In genomic region chr9:128266868-128267590, GRCh38 we compare ENCODE assay signal across 18 cellular contexts. TPM values are rescaled to one million over a fixed set of nuclear protein-coding genes. Genes with fewer than 3 reads are reported as not detected.
A peak's percentile ranks its signal among the peaks of the same experiment; 100 is the strongest.
DNase-seq lines count a peak whose midpoint lies in the region; ATAC-seq, FAIRE-seq and TF ChIP-seq lines count a peak whose summit lies in the region.
"Had no signal": no experiment of that assay in that cellular context is flagged by ENCODE, and none has a peak within 500 bp of the region (broad histone marks: within the 10 kb centered on the region; RNA-seq: fewer than 3 reads in every experiment).

No MANE protein-coding gene starts in this region.

- H3K27ac ChIP-seq in RWPE1: peak overlapping the region; percentile 2; the same call in 1 of the 2 replicates
- H3K27ac ChIP-seq in K562 (ENCODE audit: extremely low read depth, low read depth, low read length): no peak overlapping the region
- H3K27ac ChIP-seq: 22Rv1, A549, C4-2B had no signal

- no peaks in the 10 kb centered on the region for H3K9me3 Mint-ChIP-seq in activated CD8-positive, alpha-beta T cell treated with anti-CD3 and anti-CD28 coated beads, Interleukin-2, amount 10 ng/mL, durations not matched to agents 7 days and 5 days (ENCODE audit: insufficient read depth)
- no peaks in the 10 kb centered on the region for H3K9me3 Mint-ChIP-seq in activated CD8-positive, alpha-beta T cell treated with anti-CD3 and anti-CD28 coated beads for 36 hours
- H3K9me3 Mint-ChIP-seq in neural crest cell: no peaks in the 10 kb centered on the region
- H3K9me3 Mint-ChIP-seq: CD4-positive, alpha-beta T cell had no signal

- no peak for TF ChIP-seq RAD21 in K562 (CRISPR knock-in tag; conservative IDR thresholded peaks at IDR 0.05 in 1 of 2, IDR thresholded peaks at IDR 0.05 in 1 of 2)

- no peak for FAIRE-seq in K562 (lab: Jason Lieb, UNC)
- FAIRE-seq in GM12892 (lab: Jason Lieb, UNC): no peak
- FAIRE-seq: A549, D721Med, H1 had no signal

- peaks cover 31% of the 10 kb centered on the region for H3K36me3 Mint-ChIP-seq in activated CD8-positive, alpha-beta T cell treated with anti-CD3 and anti-CD28 coated beads, Interleukin-2, amount 10 ng/mL, durations not matched to agents 7 days and 5 days (ENCODE audit: low read depth)
- H3K36me3 Mint-ChIP-seq in activated CD8-positive, alpha-beta T cell treated with anti-CD3 and anti-CD28 coated beads for 36 hours (ENCODE audit: low read depth): peaks cover 9% of the 10 kb centered on the region
- peaks cover 11% of the 10 kb centered on the region for H3K36me3 Mint-ChIP-seq in neural crest cell (ENCODE audit: low read depth)

- H3K9me3 ChIP-seq in K562 (replicated peaks; ENCODE audit: control insufficient read depth, insufficient read depth, low read depth, low read length): no peaks in the 10 kb centered on the region
- H3K9me3 ChIP-seq: A549, Caco-2, HAP-1 had no signal

- no peaks in the 10 kb centered on the region for H3K27me3 ChIP-seq in K562 (ENCODE audit: control insufficient read depth in 2 of 2, insufficient read depth in 2 of 2, low read length in 2 of 2)

- CTCF ChIA-PET in activated CD8-positive, alpha-beta T cell treated with anti-CD3 and anti-CD28 coated beads, Interleukin-2, amount 10 ng/mL, durations not matched to agents 7 days and 5 days (lab: Charles Lee): interaction anchor here (1.3 to 2.2 kb wide), 2 partner anchors 9 to 12 kb away, joined by 5 to 8 read pairs; partner anchors contain the start of genes GOLGA2 and SWI5
- CTCF ChIA-PET in activated CD8-positive, alpha-beta T cell treated with anti-CD3 and anti-CD28 coated beads for 36 hours (lab: Charles Lee): interaction anchor here (1.0 to 5.6 kb wide), 2 partner anchors 12 to 17 kb away, joined by 3 to 19 read pairs; no protein-coding TSS in a partner anchor
- CTCF ChIA-PET in RWPE1 (lab: Yijun Ruan, JAX): no interaction called here
- CTCF ChIA-PET in K562 (lab: Yijun Ruan, JAX; ENCODE audit: low intra/inter-chr PET ratio): no interaction called here

- TF ChIP-seq EP300 in K562 (IDR thresholded peaks at IDR 0.05; ENCODE audit: low read length): no peak

- 0 out of 2 replicates have a peak, but pooled peaks cover 3% of the 10 kb centered on the region for H4K20me1 ChIP-seq in K562 (replicated peaks; ENCODE audit: control insufficient read depth, insufficient read depth, low read length)

- peaks cover 0 to 3% of the 10 kb centered on the region in 2 experiments; a peak in 1 of 5 replicates for H3K4me1 ChIP-seq in K562 (replicated peaks in 1 of 2; ENCODE audit: control insufficient read depth in 2 of 2, insufficient read depth in 2 of 2, low read length in 2 of 2)
- H3K4me1 ChIP-seq: A549, Caco-2, HAP-1 had no signal

- intact Hi-C loops in activated CD8-positive, alpha-beta T cell treated with anti-CD3 and anti-CD28 coated beads for 36 hours (cut with micrococcal nuclease): no loop called here
- intact Hi-C loops in K562 (cut with micrococcal nuclease): no loop called here

- H3K4me1 Mint-ChIP-seq in activated CD8-positive, alpha-beta T cell treated with anti-CD3 and anti-CD28 coated beads, Interleukin-2, amount 10 ng/mL, durations not matched to agents 7 days and 5 days (ENCODE audit: low read depth): no peaks in the 10 kb centered on the region
- H3K4me1 Mint-ChIP-seq in activated CD8-positive, alpha-beta T cell treated with anti-CD3 and anti-CD28 coated beads for 36 hours (ENCODE audit: low read depth): no peaks in the 10 kb centered on the region
- no peaks in the 10 kb centered on the region for H3K4me1 Mint-ChIP-seq in neural crest cell

- H3K9me1 ChIP-seq in K562 (ENCODE audit: control insufficient read depth, insufficient read depth, low read length): peaks cover 11% of the 10 kb centered on the region

- no peak for TF ChIP-seq CTCF in activated CD8-positive, alpha-beta T cell treated with anti-CD3 and anti-CD28 coated beads for 36 hours (IDR thresholded peaks at IDR 0.05)
- TF ChIP-seq CTCF in RWPE1 (conservative IDR thresholded peaks at IDR 0.05; ENCODE audit: low read depth): no peak
- no peak for TF ChIP-seq CTCF in K562 (IDR thresholded peaks at IDR 0.05 in 2 of 3, conservative IDR thresholded peaks at IDR 0.05 in 1 of 3; ENCODE audit: insufficient read depth in 2 of 3, low read depth in 1 of 3, low read length in 3 of 3)
- TF ChIP-seq CTCF in neural crest cell (conservative IDR thresholded peaks at IDR 0.05): no peak

- no peak for TF ChIP-seq POLR2A in K562 (conservative IDR thresholded peaks at IDR 0.05)
- TF ChIP-seq POLR2A in GM12892 (IDR thresholded peaks at IDR 0.05; ENCODE audit: low read depth, low read length): no peak

- no peaks in the 10 kb centered on the region for H3K27me3 Mint-ChIP-seq in activated CD8-positive, alpha-beta T cell treated with anti-CD3 and anti-CD28 coated beads, Interleukin-2, amount 10 ng/mL, durations not matched to agents 7 days and 5 days (ENCODE audit: low read depth)
- no peaks in the 10 kb centered on the region for H3K27me3 Mint-ChIP-seq in activated CD8-positive, alpha-beta T cell treated with anti-CD3 and anti-CD28 coated beads for 36 hours
- H3K27me3 Mint-ChIP-seq in neural crest cell (ENCODE audit: low read depth): no peaks in the 10 kb centered on the region
- H3K27me3 Mint-ChIP-seq: CD4-positive, alpha-beta T cell had no signal

- H3K36me3 ChIP-seq in K562 (ENCODE audit: control insufficient read depth, insufficient read depth, low read length): peaks cover 84% of the 10 kb centered on the region

- no peaks in the 10 kb centered on the region for H3K79me2 ChIP-seq in K562 (ENCODE audit: control insufficient read depth, insufficient read depth, low read length)

- 89% methylated on average over 15 of the region's 15 CpGs for WGBS in K562 (ENCODE audit: insufficient coverage, low coverage, missing lambda C conversion rate)

- no peak overlapping the region for H2AFZ ChIP-seq in K562 (ENCODE audit: low read depth, low read length)

- peak overlapping the region in 1 of 2 experiments; percentile 38; a peak in 2 of 4 replicates for H3K9ac ChIP-seq in K562 (ENCODE audit: insufficient read depth in 1 of 2, low read depth in 2 of 2, low read length in 2 of 2)

- ATAC-seq in activated CD8-positive, alpha-beta T cell treated with anti-CD3 and anti-CD28 coated beads, Interleukin-2, amount 10 ng/mL, durations not matched to agents 7 days and 5 days: no peak
- no peak for ATAC-seq in activated CD8-positive, alpha-beta T cell treated with anti-CD3 and anti-CD28 coated beads for 36 hours
- no peak for ATAC-seq in K562
- ATAC-seq: A549 had no signal

- no peak overlapping the region for H3K4me3 ChIP-seq in K562
- H3K4me3 ChIP-seq: A549, HAP-1 had no signal

- POLR2A ChIA-PET in activated CD8-positive, alpha-beta T cell treated with anti-CD3 and anti-CD28 coated beads, Interleukin-2, amount 10 ng/mL, durations not matched to agents 7 days and 5 days (lab: Charles Lee): no interaction called here
- POLR2A ChIA-PET in activated CD8-positive, alpha-beta T cell treated with anti-CD3 and anti-CD28 coated beads for 36 hours (lab: Charles Lee): interaction anchor here (0.6 kb wide), 1 partner anchor 138 kb away, joined by 3 read pairs; no protein-coding TSS in a partner anchor
- POLR2A ChIA-PET in RWPE1 (lab: Yijun Ruan, JAX; ENCODE audit: low non-redundant PET) (no interaction called here), K562 (lab: Yijun Ruan, JAX) (interaction anchor here (0.6 to 1.8 kb wide), 9 partner anchors 8 to 1476 kb away, joined by 3 to 9 read pairs (median 3); partner anchors contain the start of genes GOLGA2 and SWI5)

- DNase-seq in activated CD8-positive, alpha-beta T cell treated with anti-CD3 and anti-CD28 coated beads, Interleukin-2, amount 10 ng/mL, durations not matched to agents 7 days and 5 days: no peak
- DNase-seq in activated CD8-positive, alpha-beta T cell treated with anti-CD3 and anti-CD28 coated beads for 36 hours: no peak
- no peak for DNase-seq in RWPE1 (ENCODE audit: low spot score)
- no peak for DNase-seq in K562 (ENCODE audit: extremely low read depth in 1 of 4, low spot score in 3 of 4)
- no peak for DNase-seq in neural crest cell (ENCODE audit: low read depth, low spot score)
- DNase-seq in NCI-H526 treated with DMSO at 0.1 percent for 48 hours (lab: John Stamatoyannopoulos, UW): no peak
- no peak for DNase-seq in KBM-7
- no peak for DNase-seq in GM12892 (ENCODE audit: insufficient read length)
- DNase-seq: AML-193; Caco-2; CD4-positive, alpha-beta T cell; GDM1 had no signal

- no peak overlapping the region for H3K4me2 ChIP-seq in K562 (ENCODE audit: insufficient read depth, low read length)
- H3K4me2 ChIP-seq: A549 had no signal

- peak overlapping the region; percentile 5 for H3K27ac Mint-ChIP-seq in activated CD8-positive, alpha-beta T cell treated with anti-CD3 and anti-CD28 coated beads, Interleukin-2, amount 10 ng/mL, durations not matched to agents 7 days and 5 days
- no peak overlapping the region for H3K27ac Mint-ChIP-seq in activated CD8-positive, alpha-beta T cell treated with anti-CD3 and anti-CD28 coated beads for 36 hours
- peak overlapping the region; percentile 14 for H3K27ac Mint-ChIP-seq in neural crest cell (ENCODE audit: unreplicated experiment)
- H3K27ac Mint-ChIP-seq: CD4-positive, alpha-beta T cell had no signal

- in situ Hi-C loops in K562 (cut with MboI): no loop called here
- in situ Hi-C loops in KBM-7 (cut with MboI; ENCODE audit: low pct_unique_long_range_greater_than_20kb, low sequenced_read_pairs): no loop called here

- H3K4me3 Mint-ChIP-seq in activated CD8-positive, alpha-beta T cell treated with anti-CD3 and anti-CD28 coated beads, Interleukin-2, amount 10 ng/mL, durations not matched to agents 7 days and 5 days: no peak overlapping the region
- H3K4me3 Mint-ChIP-seq in activated CD8-positive, alpha-beta T cell treated with anti-CD3 and anti-CD28 coated beads for 36 hours: no peak overlapping the region
- H3K4me3 Mint-ChIP-seq in neural crest cell: no peak overlapping the region
- H3K4me3 Mint-ChIP-seq: CD4-positive, alpha-beta T cell had no signal

- BruUV-seq in K562 (replicated peaks; lab: Mats Ljungman, UMichigan): no TSS peak

RNA-seq across cellular contexts. Expression of gene GOLGA2, which starts 8.8 kb away (rescaled TPM):
- 10 to 100 TPM; 57.9 to 58.8 TPM for total RNA-seq in activated CD8-positive, alpha-beta T cell treated with anti-CD3 and anti-CD28 coated beads, Interleukin-2, amount 10 ng/mL, durations not matched to agents 7 days and 5 days
- total RNA-seq in activated CD8-positive, alpha-beta T cell treated with anti-CD3 and anti-CD28 coated beads for 36 hours: 10 to 100 TPM; 29.8 to 34.6 TPM
- 623 and 716 TPM in 2 replicates for total RNA-seq in K562 (2011; cell fraction: chromatin; rRNA removed; ENCODE audit: low replicate concordance)
- total RNA-seq in K562 (2011; cell fraction: nucleolus; rRNA removed): 264 and 268 TPM in 2 replicates
- total RNA-seq in K562 (2011; cell fraction: nucleoplasm; rRNA removed): 448 and 517 TPM in 2 replicates
- total RNA-seq in K562 (2014; rRNA removed) (101 and 116 TPM in 2 replicates), K562 (2014; rRNA removed; fragmentation: Illumina TruSeq; extraction: Trizol) (70.7 and 80.5 TPM in 2 replicates), K562 (2015; rRNA removed; fragmentation: Illumina TruSeq; extraction: Trizol) (69.2 and 75.1 TPM in 2 replicates), K562 (2021) (91.3 and 109 TPM in 2 replicates), neural crest cell (56.9 and 64.1 TPM in 2 replicates)
- polyA plus RNA-seq in K562 (2011; rRNA removed) (76.0 and 137 TPM in 2 replicates), K562 (2014; fragmentation: Illumina TruSeq; extraction: Trizol) (117 and 122 TPM in 2 replicates), K562 (2014; fragmentation: Nextera tagmentation; extraction: Ambion mirVana) (10 to 100 TPM; 15.7 to 21.9 TPM), K562 (2014; rRNA removed) (98.1 and 138 TPM in 2 replicates)
- 48.9 and 79.1 TPM in 2 replicates for polyA plus RNA-seq in K562 (2011; cell fraction: cytosol; rRNA removed)
- polyA plus RNA-seq in K562 (2011; cell fraction: nucleus; rRNA removed): 143 and 177 TPM in 2 replicates
- polyA plus RNA-seq in K562 (2012): 75.8 and 115 TPM in 2 replicates
- polyA minus RNA-seq in K562 (2011; rRNA and poly(A)+ RNA removed): 69.9 and 111 TPM in 2 replicates
- 40.1 and 56.7 TPM in 2 replicates for polyA minus RNA-seq in K562 (2011; cell fraction: cytosol; rRNA and poly(A)+ RNA removed)
- 86.6 and 165 TPM in 2 replicates for polyA minus RNA-seq in K562 (2011; cell fraction: nucleus; rRNA and poly(A)+ RNA removed)
- 21.9 TPM for polyA plus RNA-seq in GM12892 (2012; ENCODE audit: missing spikeins)

RNA-seq across cellular contexts. Expression of gene SWI5, which starts 9.0 kb away (rescaled TPM):
- total RNA-seq in activated CD8-positive, alpha-beta T cell treated with anti-CD3 and anti-CD28 coated beads, Interleukin-2, amount 10 ng/mL, durations not matched to agents 7 days and 5 days: 10 to 100 TPM; 12.2 to 13.7 TPM
- 10 to 100 TPM; 12.4 to 13.3 TPM for total RNA-seq in activated CD8-positive, alpha-beta T cell treated with anti-CD3 and anti-CD28 coated beads for 36 hours
- 31.0 and 60.5 TPM in 2 replicates for total RNA-seq in K562 (2011; cell fraction: chromatin; rRNA removed; ENCODE audit: low replicate concordance)
- total RNA-seq in K562 (2011; cell fraction: nucleolus; rRNA removed): 37.1 and 42.7 TPM in 2 replicates
- 33.4 and 47.4 TPM in 2 replicates for total RNA-seq in K562 (2011; cell fraction: nucleoplasm; rRNA removed)
- total RNA-seq in K562 (2014; rRNA removed): 105 and 106 TPM in 2 replicates
- 82.6 and 86.7 TPM in 2 replicates for total RNA-seq in K562 (2014; rRNA removed; fragmentation: Illumina TruSeq; extraction: Trizol)
- 93.9 and 94.3 TPM in 2 replicates for total RNA-seq in K562 (2015; rRNA removed; fragmentation: Illumina TruSeq; extraction: Trizol)
- total RNA-seq in K562 (2021): 72.3 and 77.3 TPM in 2 replicates
- polyA plus RNA-seq in K562 (2011; rRNA removed): 121 and 145 TPM in 2 replicates
- 151 and 164 TPM in 2 replicates for polyA plus RNA-seq in K562 (2011; cell fraction: cytosol; rRNA removed)
- 39.9 and 61.7 TPM in 2 replicates for polyA plus RNA-seq in K562 (2011; cell fraction: nucleus; rRNA removed)
- polyA plus RNA-seq in K562 (2012): 91.8 and 104 TPM in 2 replicates
- 95.9 and 104 TPM in 2 replicates for polyA plus RNA-seq in K562 (2014; fragmentation: Illumina TruSeq; extraction: Trizol)
- polyA plus RNA-seq in K562 (2014; fragmentation: Nextera tagmentation; extraction: Ambion mirVana): 100 to 1,000 TPM in 1 of 2 experiments, 10 to 100 TPM in 1; 62.8 to 133 TPM
- polyA plus RNA-seq in K562 (2014; rRNA removed): 121 and 141 TPM in 2 replicates
- 51.5 and 51.7 TPM in 2 replicates for polyA minus RNA-seq in K562 (2011; rRNA and poly(A)+ RNA removed)
- polyA minus RNA-seq in K562 (2011; cell fraction: cytosol; rRNA and poly(A)+ RNA removed): 22.0 and 22.2 TPM in 2 replicates
- polyA minus RNA-seq in K562 (2011; cell fraction: nucleus; rRNA and poly(A)+ RNA removed): 11.6 and 14.9 TPM in 2 replicates
- 17.1 and 20.7 TPM in 2 replicates for total RNA-seq in neural crest cell
- polyA plus RNA-seq in GM12892 (2012; ENCODE audit: missing spikeins): 21.3 TPM

RNA-seq across cellular contexts. Expression of gene TRUB2, which starts 55.2 kb away (rescaled TPM):
- 10 to 100 TPM; 25.5 to 27.7 TPM for total RNA-seq in activated CD8-positive, alpha-beta T cell treated with anti-CD3 and anti-CD28 coated beads, Interleukin-2, amount 10 ng/mL, durations not matched to agents 7 days and 5 days
- 10 to 100 TPM; 29.7 to 30.1 TPM for total RNA-seq in activated CD8-positive, alpha-beta T cell treated with anti-CD3 and anti-CD28 coated beads for 36 hours
- 35.5 and 103 TPM in 2 replicates for total RNA-seq in K562 (2011; cell fraction: chromatin; rRNA removed; ENCODE audit: low replicate concordance)
- 64.2 and 80.4 TPM in 2 replicates for total RNA-seq in K562 (2011; cell fraction: nucleolus; rRNA removed)
- 48.8 and 49.1 TPM in 2 replicates for total RNA-seq in K562 (2011; cell fraction: nucleoplasm; rRNA removed)
- 46.0 and 90.9 TPM in 2 replicates for total RNA-seq in K562 (2014; rRNA removed)
- 43.0 and 63.0 TPM in 2 replicates for total RNA-seq in K562 (2014; rRNA removed; fragmentation: Illumina TruSeq; extraction: Trizol)
- 72.7 and 74.7 TPM in 2 replicates for total RNA-seq in K562 (2015; rRNA removed; fragmentation: Illumina TruSeq; extraction: Trizol)
- 91.3 and 104 TPM in 2 replicates for total RNA-seq in K562 (2021)
- 64.4 and 79.2 TPM in 2 replicates for polyA plus RNA-seq in K562 (2011; rRNA removed)
- polyA plus RNA-seq in K562 (2011; cell fraction: cytosol; rRNA removed): 56.0 and 75.1 TPM in 2 replicates
- 31.6 and 47.8 TPM in 2 replicates for polyA plus RNA-seq in K562 (2011; cell fraction: nucleus; rRNA removed)
- polyA plus RNA-seq in K562 (2012): 64.7 and 97.4 TPM in 2 replicates
- polyA plus RNA-seq in K562 (2014; fragmentation: Illumina TruSeq; extraction: Trizol): 110 and 117 TPM in 2 replicates
- polyA plus RNA-seq in K562 (2014; fragmentation: Nextera tagmentation; extraction: Ambion mirVana): 10 to 100 TPM in 1 of 2 experiments, 1 to 10 TPM in 1; 9.3 to 24.2 TPM
- polyA plus RNA-seq in K562 (2014; rRNA removed): 56.7 and 89.1 TPM in 2 replicates
- polyA minus RNA-seq in K562 (2011; rRNA and poly(A)+ RNA removed): 43.1 and 50.2 TPM in 2 replicates
- 49.8 and 67.6 TPM in 2 replicates for polyA minus RNA-seq in K562 (2011; cell fraction: cytosol; rRNA and poly(A)+ RNA removed)
- polyA minus RNA-seq in K562 (2011; cell fraction: nucleus; rRNA and poly(A)+ RNA removed): 19.1 and 26.8 TPM in 2 replicates
- total RNA-seq in neural crest cell: 33.4 and 35.0 TPM in 2 replicates
- polyA plus RNA-seq in GM12892 (2012; ENCODE audit: missing spikeins): 24.5 TPM

RNA-seq across cellular contexts. Expression of gene COQ4, which starts 55.6 kb away (rescaled TPM):
- 10 to 100 TPM; 31.8 to 34.9 TPM for total RNA-seq in activated CD8-positive, alpha-beta T cell treated with anti-CD3 and anti-CD28 coated beads, Interleukin-2, amount 10 ng/mL, durations not matched to agents 7 days and 5 days
- 10 to 100 TPM; 31.9 to 33.5 TPM for total RNA-seq in activated CD8-positive, alpha-beta T cell treated with anti-CD3 and anti-CD28 coated beads for 36 hours
- 241 and 561 TPM in 2 replicates for total RNA-seq in K562 (2011; cell fraction: chromatin; rRNA removed; ENCODE audit: low replicate concordance)
- total RNA-seq in K562 (2011; cell fraction: nucleolus; rRNA removed): 334 and 386 TPM in 2 replicates
- total RNA-seq in K562 (2011; cell fraction: nucleoplasm; rRNA removed): 352 and 440 TPM in 2 replicates
- 104 and 150 TPM in 2 replicates for total RNA-seq in K562 (2014; rRNA removed)
- 44.3 and 48.5 TPM in 2 replicates for total RNA-seq in K562 (2014; rRNA removed; fragmentation: Illumina TruSeq; extraction: Trizol)
- total RNA-seq in K562 (2015; rRNA removed; fragmentation: Illumina TruSeq; extraction: Trizol): 66.2 and 67.2 TPM in 2 replicates
- total RNA-seq in K562 (2021): 102 and 107 TPM in 2 replicates
- polyA plus RNA-seq in K562 (2011; rRNA removed): 113 and 117 TPM in 2 replicates
- polyA plus RNA-seq in K562 (2011; cell fraction: cytosol; rRNA removed): 145 and 208 TPM in 2 replicates
- 338 and 468 TPM in 2 replicates for polyA plus RNA-seq in K562 (2011; cell fraction: nucleus; rRNA removed)
- polyA plus RNA-seq in K562 (2012): 113 and 151 TPM in 2 replicates
- polyA plus RNA-seq in K562 (2014; fragmentation: Illumina TruSeq; extraction: Trizol): 58.3 and 90.4 TPM in 2 replicates
- polyA plus RNA-seq in K562 (2014; fragmentation: Nextera tagmentation; extraction: Ambion mirVana): 10 to 100 TPM in 1 of 2 experiments, 1 to 10 TPM in 1; 9.1 to 11.3 TPM
- 135 and 140 TPM in 2 replicates for polyA plus RNA-seq in K562 (2014; rRNA removed)
- 65.9 and 102 TPM in 2 replicates for polyA minus RNA-seq in K562 (2011; rRNA and poly(A)+ RNA removed)
- 42.5 and 67.8 TPM in 2 replicates for polyA minus RNA-seq in K562 (2011; cell fraction: cytosol; rRNA and poly(A)+ RNA removed)
- 110 and 139 TPM in 2 replicates for polyA minus RNA-seq in K562 (2011; cell fraction: nucleus; rRNA and poly(A)+ RNA removed)
- total RNA-seq in neural crest cell: 50.8 and 51.0 TPM in 2 replicates
- 24.3 TPM for polyA plus RNA-seq in GM12892 (2012; ENCODE audit: missing spikeins)

Comparison
In these comparisons a context has a peak if more than half of its experiments do, and no peak if none do; other contexts are left out.
1. POLR2A ChIA-PET loops: an anchor here in activated CD8-positive, alpha-beta T cell treated with anti-CD3 and anti-CD28 coated beads for 36 hours (0.6 kb wide) and K562 (0.6 to 1.8 kb wide); none called in activated CD8-positive, alpha-beta T cell treated with anti-CD3 and anti-CD28 coated beads, Interleukin-2, amount 10 ng/mL, durations not matched to agents 7 days and 5 days and RWPE1.
2. CTCF ChIA-PET loops: an anchor here in activated CD8-positive, alpha-beta T cell treated with anti-CD3 and anti-CD28 coated beads, Interleukin-2, amount 10 ng/mL, durations not matched to agents 7 days and 5 days (1.3 to 2.2 kb wide) and activated CD8-positive, alpha-beta T cell treated with anti-CD3 and anti-CD28 coated beads for 36 hours (1.0 to 5.6 kb wide); none called in RWPE1 and K562.